8 cellular contexts compared by ENCODE assay signal in the genomic region with DNA sequence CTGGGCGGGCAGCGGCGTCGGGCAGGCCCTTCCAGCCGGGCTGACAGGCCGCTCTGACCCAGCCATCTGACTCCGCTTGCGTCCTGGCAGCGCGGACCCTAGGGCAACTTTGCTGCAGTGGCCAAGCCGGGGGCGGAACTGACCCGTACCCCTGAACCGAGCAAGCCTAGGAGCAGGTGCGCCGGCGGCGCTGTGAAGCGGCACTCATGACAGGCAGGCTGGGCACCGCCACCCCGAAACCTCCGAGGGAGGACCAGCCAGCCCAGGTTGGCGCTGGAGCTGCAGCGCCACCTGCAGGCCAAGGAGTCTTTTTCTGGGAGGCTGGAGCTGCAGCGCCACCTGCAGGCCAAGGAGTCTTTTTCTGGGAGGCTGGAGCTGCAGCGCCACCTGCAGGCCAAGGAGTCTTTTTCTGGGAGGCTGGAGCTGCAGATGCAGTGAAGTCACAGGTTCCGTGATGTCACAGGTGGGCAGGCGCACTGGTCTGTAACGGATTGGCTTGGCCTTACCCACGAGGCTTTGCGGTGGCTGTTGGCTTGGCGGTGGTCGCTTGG. TPM values are rescaled to one million over a fixed set of nuclear protein-coding genes. Genes with fewer than 3 reads are reported as not detected.
DNase-seq lines count a peak whose midpoint lies in the region; ATAC-seq, FAIRE-seq and TF ChIP-seq lines count a peak whose summit lies in the region.
"Not testable (repeated sequence)": the region's sequence is repeated elsewhere in the genome, so short reads cannot be mapped to it uniquely, and the experiment has no call there.

A gene with protein sequence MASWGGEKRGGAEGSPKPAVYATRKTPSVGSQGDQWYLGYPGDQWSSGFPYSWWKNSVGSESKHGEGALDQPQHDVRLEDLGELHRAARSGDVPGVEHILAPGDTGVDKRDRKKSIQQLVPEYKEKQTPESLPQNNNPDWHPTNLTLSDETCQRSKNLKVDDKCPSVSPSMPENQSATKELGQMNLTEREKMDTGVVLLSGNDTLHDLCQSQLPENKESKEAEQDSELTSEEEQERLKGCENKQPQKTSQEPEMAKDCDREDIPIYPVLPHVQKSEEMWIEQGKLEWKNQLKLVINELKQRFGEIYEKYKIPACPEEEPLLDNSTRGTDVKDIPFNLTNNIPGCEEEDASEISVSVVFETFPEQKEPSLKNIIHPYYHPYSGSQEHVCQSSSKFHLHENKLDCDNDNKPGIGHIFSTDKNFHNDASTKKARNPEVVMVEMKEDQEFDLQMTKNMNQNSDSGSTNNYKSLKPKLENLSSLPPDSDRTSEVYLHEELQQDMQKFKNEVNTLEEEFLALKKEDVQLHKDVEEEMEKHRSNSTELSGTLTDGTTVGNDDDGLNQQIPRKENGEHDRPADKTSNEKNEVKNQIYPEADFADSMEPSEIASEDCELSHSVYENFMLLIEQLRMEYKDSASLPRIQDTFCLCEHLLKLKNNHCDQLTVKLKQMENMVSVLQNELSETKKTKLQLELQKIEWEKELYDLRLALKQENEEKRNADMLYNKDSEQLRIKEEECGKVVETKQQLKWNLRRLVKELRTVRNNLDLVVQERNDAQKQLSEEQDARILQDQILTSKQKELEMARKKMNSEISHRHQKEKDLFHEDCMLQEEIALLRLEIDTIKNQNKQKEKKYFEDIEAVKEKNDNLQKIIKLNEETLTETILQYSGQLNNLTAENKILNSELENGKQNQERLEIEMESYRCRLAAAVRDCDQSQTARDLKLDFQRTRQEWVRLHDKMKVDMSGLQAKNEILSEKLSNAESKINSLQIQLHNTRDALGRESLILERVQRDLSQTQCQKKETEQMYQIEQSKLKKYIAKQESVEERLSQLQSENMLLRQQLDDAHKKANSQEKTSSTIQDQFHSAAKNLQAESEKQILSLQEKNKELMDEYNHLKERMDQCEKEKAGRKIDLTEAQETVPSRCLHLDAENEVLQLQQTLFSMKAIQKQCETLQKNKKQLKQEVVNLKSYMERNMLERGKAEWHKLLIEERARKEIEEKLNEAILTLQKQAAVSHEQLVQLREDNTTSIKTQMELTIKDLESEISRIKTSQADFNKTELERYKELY (N-terminal part only) (plus strand): TSS at position 511 of the 551 bp plus-strand sequence. CDS start 160 bp downstream, outside the sequence.

- H3K4me3 Mint-ChIP-seq in neural progenitor cell: not testable (repeated sequence)

- H3K4me2 ChIP-seq in K562 (ENCODE audit: insufficient read depth, low read length); neural progenitor cell: not testable (repeated sequence)

- ATAC-seq in K562 (peak; percentile 61; the same call in 2 of the 3 replicates), heart left ventricle (peak in 1 of 4 donors; percentile 36)

- in situ Hi-C loops in GM13977 (cut with MboI; ENCODE audit: low pct_unique_long_range_greater_than_20kb, low sequenced_read_pairs, unreplicated experiment); K562 (cut with MboI): not testable (repeated sequence)

- not testable (repeated sequence) for H3K27me3 Mint-ChIP-seq in neural progenitor cell (ENCODE audit: insufficient read depth, low read depth)

- WGBS in K562 (ENCODE audit: insufficient coverage, low coverage, missing lambda C conversion rate): 56% methylated on average over 11 of the region's 33 CpGs
- WGBS in heart left ventricle, 4 donors: 49 to 74% (median 53%) methylated on average over 10 to 33 of the region's 33 CpGs

- not testable (repeated sequence) for H3K9me3 Mint-ChIP-seq in neural progenitor cell

- peak; percentile 72 for TF ChIP-seq CTCF in A673 (conservative IDR thresholded peaks at IDR 0.05; ENCODE audit: low read depth, low read length)
- TF ChIP-seq CTCF in GM13977 (IDR thresholded peaks at IDR 0.05; ENCODE audit: extremely low read depth, insufficient read depth, missing control alignments): peak; percentile 61
- peak; percentile 78 to 95 (median 82) for TF ChIP-seq CTCF in K562 (IDR thresholded peaks at IDR 0.05 in 2 of 3, conservative IDR thresholded peaks at IDR 0.05 in 1 of 3; ENCODE audit: insufficient read depth in 2 of 3, low read depth in 1 of 3, low read length in 3 of 3)
- peak; percentile 6 to 76 (median 50) for TF ChIP-seq CTCF in heart left ventricle (IDR thresholded peaks at IDR 0.05)
- TF ChIP-seq CTCF in neural progenitor cell (IDR thresholded peaks at IDR 0.05): peak; percentile 68

- CTCF ChIA-PET in A673 (lab: Charles Lee): interaction anchor here (0.8 kb wide), 1 partner anchor 164 kb away, joined by 3 read pairs; no protein-coding TSS in a partner anchor
- CTCF ChIA-PET in K562 (lab: Yijun Ruan, JAX; ENCODE audit: low intra/inter-chr PET ratio): not testable (repeated sequence)

- not testable (repeated sequence) for H3K9ac ChIP-seq in K562 (ENCODE audit: insufficient read depth in 1 of 2, low read depth in 2 of 2, low read length in 2 of 2); neural progenitor cell

- H3K4me1 Mint-ChIP-seq in neural progenitor cell: peaks cover 13% of the 10 kb centered on the region

- H3K36me3 ChIP-seq in A673 (ENCODE audit: insufficient read depth, low read length, poor library complexity, severe bottlenecking); K562 (ENCODE audit: control insufficient read depth, insufficient read depth, low read length); heart left ventricle; neural progenitor cell: not testable (repeated sequence)

- not testable (repeated sequence) for H3K27ac ChIP-seq in A673 (ENCODE audit: low read depth, low read length, poor library complexity, severe bottlenecking); K562 (ENCODE audit: extremely low read depth, low read depth, low read length); heart left ventricle; neural progenitor cell

- H3K36me3 Mint-ChIP-seq in neural progenitor cell: not testable (repeated sequence)

- not testable (repeated sequence) for H3K4me1 ChIP-seq in A673 (ENCODE audit: insufficient read depth, low read length, poor library complexity, severe bottlenecking); K562 (replicated peaks in 1 of 2; ENCODE audit: control insufficient read depth in 2 of 2, insufficient read depth in 2 of 2, low read length in 2 of 2); heart left ventricle
- H3K4me1 ChIP-seq in neural progenitor cell: peaks cover 12% of the 10 kb centered on the region

- H3K9me3 ChIP-seq in A673 (ENCODE audit: low read depth, low read length, poor library complexity, severe bottlenecking); K562 (replicated peaks; ENCODE audit: control insufficient read depth, insufficient read depth, low read depth, low read length); heart left ventricle; neural progenitor cell (ENCODE audit: low read depth): not testable (repeated sequence)

- not testable (repeated sequence) for FAIRE-seq in K562 (lab: Jason Lieb, UNC)

- not testable (repeated sequence) for H4K20me1 ChIP-seq in K562 (replicated peaks; ENCODE audit: control insufficient read depth, insufficient read depth, low read length); neural progenitor cell (ENCODE audit: low read depth)

- H3K4me3 ChIP-seq in A673 (ENCODE audit: low read depth, low read length, poor library complexity, severe bottlenecking); K562; neural progenitor cell: not testable (repeated sequence)
- H3K4me3 ChIP-seq in heart left ventricle: peak within 1 kb of the TSS in 2 of 12 donors; percentile 27 to 45

- H3K27ac Mint-ChIP-seq in neural progenitor cell: not testable (repeated sequence)

- peaks cover 14% of the 10 kb centered on the region for H3F3A ChIP-seq in neural progenitor cell (ENCODE audit: low read depth)

- not testable (repeated sequence) for TF ChIP-seq POLR2A in K562 (conservative IDR thresholded peaks at IDR 0.05); heart left ventricle (IDR thresholded peaks at IDR 0.05)

- POLR2A ChIA-PET in A673 (lab: Charles Lee; ENCODE audit: low non-redundant PET); K562 (lab: Yijun Ruan, JAX): not testable (repeated sequence)

- TF ChIP-seq RAD21 in K562 (CRISPR knock-in tag; conservative IDR thresholded peaks at IDR 0.05 in 1 of 2, IDR thresholded peaks at IDR 0.05 in 1 of 2): peak in 1 of 2 experiments; percentile 63; a peak in 2 of 4 replicates

- H3K9me1 ChIP-seq in K562 (ENCODE audit: control insufficient read depth, insufficient read depth, low read length): not testable (repeated sequence)

- H2AFZ ChIP-seq in K562 (ENCODE audit: low read depth, low read length); neural progenitor cell (replicated peaks): not testable (repeated sequence)

- not testable (repeated sequence) for H3K27me3 ChIP-seq in A673 (replicated peaks; ENCODE audit: insufficient read depth, low read depth, low read length, poor library complexity); K562 (ENCODE audit: control insufficient read depth in 2 of 2, insufficient read depth in 2 of 2, low read length in 2 of 2); heart left ventricle; neural progenitor cell

- not testable (repeated sequence) for TF ChIP-seq EP300 in K562 (IDR thresholded peaks at IDR 0.05; ENCODE audit: low read length)

- peak; percentile 42 for DNase-seq in A673 (ENCODE audit: low spot score)
- peak; percentile 38 for DNase-seq in GM13977 (ENCODE audit: low spot score)
- DNase-seq in RKO (ENCODE audit: low spot score): peak; percentile 4
- DNase-seq in activated CD8-positive, alpha-beta memory T cell treated with anti-CD3 and anti-CD28 coated beads for 48 hours (ENCODE audit: low read depth in 2 of 3, low spot score in 2 of 3): peak in 2 of 3 experiments; percentile 19 to 42
- DNase-seq in K562 (ENCODE audit: extremely low read depth in 1 of 4, low spot score in 3 of 4): peak; percentile 3 to 14 (median 4)
- peak in 2 of 5 donors; percentile 64 to 80 for DNase-seq in heart left ventricle
- DNase-seq in neural progenitor cell (ENCODE audit: low spot score): peak; percentile 22
- DNase-seq in stimulated activated CD8-positive, alpha-beta memory T cell treated with anti-CD3 and anti-CD28 coated beads, Interleukin-12 subunit alpha, Interleukin-12 subunit beta, amount 100 ng/mL, for 1 hour (ENCODE audit: low read depth): peak; percentile 21

- BruUV-seq in A673 (replicated peaks; lab: Mats Ljungman, UMichigan); K562 (replicated peaks; lab: Mats Ljungman, UMichigan): not testable (repeated sequence)

- H3K79me2 ChIP-seq in K562 (ENCODE audit: control insufficient read depth, insufficient read depth, low read length); neural progenitor cell (ENCODE audit: low read depth): not testable (repeated sequence)

- intact Hi-C loops in A673 (cut with micrococcal nuclease; ENCODE audit: unreplicated experiment); K562 (cut with micrococcal nuclease); heart left ventricle (cut with DNase I): not testable (repeated sequence)

RNA-seq across cellular contexts. Expression of the gene that starts here (rescaled TPM):
- total RNA-seq in A673 (2021) (2.5 and 2.7 TPM in 2 replicates), K562 (2014; rRNA removed) (0.32 and 0.37 TPM in 2 replicates), K562 (2014; rRNA removed; fragmentation: Illumina TruSeq; extraction: Trizol) (0.70 and 0.76 TPM in 2 replicates), K562 (2015; rRNA removed; fragmentation: Illumina TruSeq; extraction: Trizol) (0.57 and 0.58 TPM in 2 replicates), K562 (2021) (0.42 and 0.71 TPM in 2 replicates), heart left ventricle (1 to 10 TPM in 5 of 9 donors, under 1 TPM in 3, not detected in 1; 0.31 to 4.4 (median 1.5) TPM), neural progenitor cell (ENCODE audit: low replicate concordance) (5.4 and 8.2 TPM in 2 replicates)
- 0.37 and 2.9 TPM in 2 replicates for total RNA-seq in K562 (2011; cell fraction: chromatin; rRNA removed; ENCODE audit: low replicate concordance)
- total RNA-seq in K562 (2011; cell fraction: nucleolus; rRNA removed): under 0.01 and 0.26 TPM in 2 replicates
- total RNA-seq in K562 (2011; cell fraction: nucleoplasm; rRNA removed): 0.51 and 0.69 TPM in 2 replicates
- polyA plus RNA-seq in K562 (2011; rRNA removed) (0.08 and 0.20 TPM in 2 replicates), K562 (2014; fragmentation: Illumina TruSeq; extraction: Trizol) (0.24 and 0.36 TPM in 2 replicates), K562 (2014; fragmentation: Nextera tagmentation; extraction: Ambion mirVana) (under 1 TPM; 0.03 to 0.14 TPM), K562 (2014; rRNA removed) (0.20 and 0.44 TPM in 2 replicates), heart left ventricle (1 to 10 TPM in 1 of 2 donors, under 1 TPM in 1; 0.78 to 1.2 TPM)
- 0.01 TPM in 1 of 2 replicates, not detected in the other for polyA plus RNA-seq in K562 (2011; cell fraction: cytosol; rRNA removed)
- 0.39 and 0.55 TPM in 2 replicates for polyA plus RNA-seq in K562 (2011; cell fraction: nucleus; rRNA removed)
- polyA plus RNA-seq in K562 (2012): 0.12 and 4.8 TPM in 2 replicates
- polyA minus RNA-seq in K562 (2011; rRNA and poly(A)+ RNA removed): 0.30 and 0.53 TPM in 2 replicates
- 0.10 TPM in 1 of 2 replicates, not detected in the other for polyA minus RNA-seq in K562 (2011; cell fraction: cytosol; rRNA and poly(A)+ RNA removed)
- polyA minus RNA-seq in K562 (2011; cell fraction: nucleus; rRNA and poly(A)+ RNA removed): 0.94 and 1.00 TPM in 2 replicates
